ENCODE assay signal across 8 cellular contexts in genomic region chr22:49962012-49962750, GRCh38. TPM values are rescaled to one million over a fixed set of nuclear protein-coding genes. Genes with fewer than 3 reads are reported as not detected.
DNase-seq lines count a peak whose midpoint lies in the region; ATAC-seq and TF ChIP-seq lines count a peak whose summit lies in the region.

No MANE protein-coding gene starts in this region.

- peak overlapping the region; percentile 95 for H3K4me3 Mint-ChIP-seq in endothelial cell (ENCODE audit: unreplicated experiment)

- 6 to 22% methylated on average over 23 to 41 of the region's 70 CpGs for WGBS in mesodermal cell (ENCODE audit: insufficient coverage in 2 of 2), 2 experiments

- in situ Hi-C loops in HAP-1 (cut with MboI; ENCODE audit: low sequenced_read_pairs), result no loop called here

- H3F3A ChIP-seq in OCI-LY1 (ENCODE audit: insufficient read depth, low read length), result 0 out of 2 replicates have a peak, but pooled peaks cover 3% of the 10 kb centered on the region

- peak overlapping the region; percentile 93 for H3K4me2 ChIP-seq in OCI-LY1 (ENCODE audit: low read length)

- TF ChIP-seq CTCF in OCI-LY1 (IDR thresholded peaks at IDR 0.05; ENCODE audit: low read length) (no peak), endothelial cell (IDR thresholded peaks at IDR 0.05; ENCODE audit: unreplicated experiment) (no peak)

- H3K9me3 ChIP-seq in HAP-1 (no peaks in the 10 kb centered on the region), OCI-LY1 (ENCODE audit: low read length) (no peaks in the 10 kb centered on the region), mesodermal cell (ENCODE audit: control insufficient read depth, low read length) (no peaks in the 10 kb centered on the region)

- H3K36me3 Mint-ChIP-seq in endothelial cell (ENCODE audit: low read depth, unreplicated experiment), result peaks cover 8% of the 10 kb centered on the region

- H3K27ac Mint-ChIP-seq in endothelial cell (ENCODE audit: unreplicated experiment), result peak overlapping the region; percentile 74

- H4K20me1 ChIP-seq in OCI-LY1 (ENCODE audit: insufficient read depth, low read length), result no peaks in the 10 kb centered on the region

- H3K36me3 ChIP-seq in HAP-1 (replicated peaks) (peaks cover 32% of the 10 kb centered on the region), OCI-LY1 (ENCODE audit: insufficient read depth, low read length) (peaks cover 39% of the 10 kb centered on the region), mesodermal cell (ENCODE audit: control insufficient read depth, insufficient read depth, low read length) (peaks cover 28% of the 10 kb centered on the region)

- H3K4me3 ChIP-seq in HAP-1 (peak overlapping the region; percentile 76), OCI-LY1 (ENCODE audit: low read depth, low read length, poor library complexity, severe bottlenecking) (peak overlapping the region; percentile 96), mesodermal cell (ENCODE audit: extremely low read depth, insufficient read depth, low read length, poor library complexity, severe bottlenecking) (peak overlapping the region; percentile 63)

- H3K4me1 ChIP-seq in HAP-1 (peaks cover 19% of the 10 kb centered on the region), OCI-LY1 (ENCODE audit: insufficient read depth, low read length, severe bottlenecking) (peaks cover 19% of the 10 kb centered on the region), mesodermal cell (ENCODE audit: control insufficient read depth, insufficient read depth, low read length, poor library complexity, severe bottlenecking) (peaks cover 20% of the 10 kb centered on the region)

- H3K9me3 Mint-ChIP-seq in endothelial cell (ENCODE audit: unreplicated experiment), result no peaks in the 10 kb centered on the region

- no peak for ATAC-seq in GM18870 (IDR thresholded peaks at IDR 0.05; ENCODE audit: unreplicated experiment)

- H3K27me3 Mint-ChIP-seq in endothelial cell (ENCODE audit: unreplicated experiment), result peaks cover 7% of the 10 kb centered on the region

- H3K27ac ChIP-seq in OCI-LY1 (ENCODE audit: low read depth, low read length, poor library complexity, severe bottlenecking), result no peak overlapping the region
- H3K27ac ChIP-seq in mesodermal cell (ENCODE audit: low read depth, low read length, severe bottlenecking), result peak overlapping the region; percentile 79

- peak overlapping the region; percentile 91 for H3K9ac ChIP-seq in OCI-LY1 (ENCODE audit: low read length)

- H3K9me2 ChIP-seq in OCI-LY1 (ENCODE audit: low read depth, low read length), result no peaks in the 10 kb centered on the region

- H3K4me1 Mint-ChIP-seq in endothelial cell (ENCODE audit: unreplicated experiment), result peaks cover 25% of the 10 kb centered on the region

- H3K27me3 ChIP-seq in HAP-1 (ENCODE audit: low read depth) (no peaks in the 10 kb centered on the region), OCI-LY1 (ENCODE audit: insufficient read depth, low read length) (no peaks in the 10 kb centered on the region)

- DNase-seq in Ammon's horn (ENCODE audit: low spot score), result peak; percentile 76
- DNase-seq in HAP-1 (ENCODE audit: low spot score in 2 of 2), result peak; percentile 28 to 81
- DNase-seq in activated T-cell treated with anti-CD3 and anti-CD28 coated beads for 1 hour (ENCODE audit: low read depth), result peak; percentile 68
- peak; percentile 82 for DNase-seq in endothelial cell (ENCODE audit: low spot score)
- peak; percentile 76 for DNase-seq in stimulated activated CD8-positive, alpha-beta memory T cell treated with anti-CD3 and anti-CD28 coated beads, Interleukin-12 subunit alpha, Interleukin-12 subunit beta, amount 100 ng/mL, for 24 hours (ENCODE audit: extremely low read depth)

- H2AFZ ChIP-seq in OCI-LY1 (ENCODE audit: low read length), result no peak overlapping the region

- H3K79me2 ChIP-seq in OCI-LY1 (ENCODE audit: insufficient read depth, low read length), result no peaks in the 10 kb centered on the region

RNA-seq across cellular contexts. Expression of gene PIM3, which starts 1.6 kb away (rescaled TPM):
- 112 TPM for total RNA-seq in endothelial cell (ENCODE audit: unreplicated experiment)
- 33.9 TPM for polyA plus RNA-seq in mesodermal cell (2013, experiment 1 of 2)
- 25.2 TPM for polyA plus RNA-seq in mesodermal cell (2013, experiment 2 of 2)

RNA-seq across cellular contexts. Expression of gene CRELD2, which starts 43.7 kb away (rescaled TPM):
- 207 TPM for total RNA-seq in endothelial cell (ENCODE audit: unreplicated experiment)
- 36.2 TPM for polyA plus RNA-seq in mesodermal cell (2013, experiment 1 of 2)
- polyA plus RNA-seq in mesodermal cell (2013, experiment 2 of 2), result 30.3 TPM

RNA-seq across cellular contexts. Expression of gene ALG12, which starts 43.9 kb away (rescaled TPM):
- 23.2 TPM for total RNA-seq in endothelial cell (ENCODE audit: unreplicated experiment)
- polyA plus RNA-seq in mesodermal cell (2013, experiment 1 of 2), result 16.7 TPM
- polyA plus RNA-seq in mesodermal cell (2013, experiment 2 of 2), result 12.9 TPM

RNA-seq across cellular contexts. Expression of gene IL17REL, which starts 50.4 kb away (rescaled TPM):
- 0.15 TPM for total RNA-seq in endothelial cell (ENCODE audit: unreplicated experiment)
- not detected for polyA plus RNA-seq in mesodermal cell (2013, experiment 1 of 2)
- not detected for polyA plus RNA-seq in mesodermal cell (2013, experiment 2 of 2)
